In genomic region chr12:50119387-50119786, GRCh38 we compare ENCODE assay signal across 2 cellular contexts.
TF ChIP-seq lines count a peak whose summit lies in the region.

No MANE protein-coding gene starts in this region.

TF ChIP-seq in HCT116, 20 proteins besides CTCF, POLR2A, EP300 and RAD21:
- TF ChIP-seq EZH2 (IDR thresholded peaks at IDR 0.05) (no peak), YY1 (IDR thresholded peaks at IDR 0.05; ENCODE audit: extremely low read depth, insufficient replicate concordance, low read depth, low read length) (no peak), POLR2AphosphoS5 (IDR thresholded peaks at IDR 0.05; ENCODE audit: low read depth, low read length) (no peak)

TF ChIP-seq in HepG2, 621 proteins besides CTCF, POLR2A, EP300 and RAD21:
- peak; percentile 74 for TF ChIP-seq FOSL2 (CRISPR knock-in tag; IDR thresholded peaks at IDR 0.05)
- TF ChIP-seq PAX8 (CRISPR knock-in tag; IDR thresholded peaks at IDR 0.05; ENCODE audit: borderline replicate concordance), result no peak
- TF ChIP-seq, protein P1, sequence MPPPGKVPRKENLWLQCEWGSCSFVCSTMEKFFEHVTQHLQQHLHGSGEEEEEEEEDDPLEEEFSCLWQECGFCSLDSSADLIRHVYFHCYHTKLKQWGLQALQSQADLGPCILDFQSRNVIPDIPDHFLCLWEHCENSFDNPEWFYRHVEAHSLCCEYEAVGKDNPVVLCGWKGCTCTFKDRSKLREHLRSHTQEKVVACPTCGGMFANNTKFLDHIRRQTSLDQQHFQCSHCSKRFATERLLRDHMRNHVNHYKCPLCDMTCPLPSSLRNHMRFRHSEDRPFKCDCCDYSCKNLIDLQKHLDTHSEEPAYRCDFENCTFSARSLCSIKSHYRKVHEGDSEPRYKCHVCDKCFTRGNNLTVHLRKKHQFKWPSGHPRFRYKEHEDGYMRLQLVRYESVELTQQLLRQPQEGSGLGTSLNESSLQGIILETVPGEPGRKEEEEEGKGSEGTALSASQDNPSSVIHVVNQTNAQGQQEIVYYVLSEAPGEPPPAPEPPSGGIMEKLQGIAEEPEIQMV (CRISPR knock-in tag; IDR thresholded peaks at IDR 0.05; ENCODE audit: low read depth), result no peak
- no peak for TF ChIP-seq PRPF4 (IDR thresholded peaks at IDR 0.05; ENCODE audit: low read depth, low read length, poor library complexity, severe bottlenecking)
- TF ChIP-seq ZNF576 (CRISPR knock-in tag; IDR thresholded peaks at IDR 0.05), result no peak
- no peak for TF ChIP-seq ZNF44 (CRISPR knock-in tag; IDR thresholded peaks at IDR 0.05)
- no peak for TF ChIP-seq ZNF124 (CRISPR knock-in tag; IDR thresholded peaks at IDR 0.05)
- TF ChIP-seq, protein P2, sequence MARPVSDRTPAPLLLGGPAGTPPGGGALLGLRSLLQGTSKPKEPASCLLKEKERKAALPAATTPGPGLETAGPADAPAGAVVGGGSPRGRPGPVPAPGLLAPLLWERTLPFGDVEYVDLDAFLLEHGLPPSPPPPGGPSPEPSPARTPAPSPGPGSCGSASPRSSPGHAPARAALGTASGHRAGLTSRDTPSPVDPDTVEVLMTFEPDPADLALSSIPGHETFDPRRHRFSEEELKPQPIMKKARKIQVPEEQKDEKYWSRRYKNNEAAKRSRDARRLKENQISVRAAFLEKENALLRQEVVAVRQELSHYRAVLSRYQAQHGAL (CRISPR knock-in tag; IDR thresholded peaks at IDR 0.05; ENCODE audit: not compliant biosample characterization), result no peak
- TF ChIP-seq ZMYM3 (CRISPR knock-in tag; IDR thresholded peaks at IDR 0.05), result 0 out of 2 replicates have a peak, but pooled peaks have one; percentile 34
- no peak for TF ChIP-seq ZNF619 (CRISPR knock-in tag; IDR thresholded peaks at IDR 0.05)
- TF ChIP-seq ZMYM4 (CRISPR knock-in tag; IDR thresholded peaks at IDR 0.05), result no peak
- no peak for TF ChIP-seq MAFF (IDR thresholded peaks at IDR 0.05; ENCODE audit: low read depth, low read length)
- no peak for TF ChIP-seq ZBTB3 (CRISPR knock-in tag; IDR thresholded peaks at IDR 0.05; ENCODE audit: borderline replicate concordance, low read depth)
- TF ChIP-seq TBX2 (CRISPR knock-in tag; IDR thresholded peaks at IDR 0.05; ENCODE audit: borderline replicate concordance), result no peak
- TF ChIP-seq ZNF460 (CRISPR knock-in tag; IDR thresholded peaks at IDR 0.05; ENCODE audit: borderline replicate concordance), result peak; percentile 97
